In the genomic region with DNA sequence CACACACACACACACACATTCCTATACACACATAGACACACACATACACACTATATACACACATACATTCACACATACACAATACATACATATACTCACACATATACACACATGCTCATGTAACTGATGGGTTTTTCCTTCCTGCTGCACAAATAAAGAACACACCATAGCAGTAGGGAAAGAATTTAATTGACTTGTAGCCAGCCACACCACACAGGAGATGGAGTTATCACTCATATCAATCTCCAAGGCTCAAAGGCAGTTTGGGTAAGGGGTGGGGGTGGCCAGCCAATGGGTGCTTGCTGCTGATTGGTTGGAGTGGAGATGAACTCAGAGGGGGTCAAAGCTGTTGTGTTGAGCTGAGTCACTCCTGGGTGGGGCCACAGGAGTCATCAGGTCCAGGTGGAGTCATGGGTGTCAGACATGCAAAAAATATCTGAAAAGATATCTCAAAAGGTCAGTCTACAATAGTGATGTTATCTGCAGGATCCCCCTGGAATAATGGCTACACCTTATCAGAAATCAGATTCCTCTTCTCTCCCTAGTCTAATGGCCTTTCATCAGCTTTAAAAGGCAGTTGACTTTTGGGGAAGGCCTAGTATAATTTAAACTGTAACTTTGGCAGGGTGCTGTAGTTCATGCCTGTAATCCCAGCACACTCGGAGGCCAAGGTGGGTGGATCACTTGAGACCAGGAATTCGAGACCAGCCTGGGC, we compare ENCODE assay signal across 11 cellular contexts. TPM values are rescaled to one million over a fixed set of nuclear protein-coding genes. Genes with fewer than 3 reads are reported as not detected.
DNase-seq lines count a peak whose midpoint lies in the region; ATAC-seq lines count a peak whose summit lies in the region.
"Had no signal": no experiment of that assay in that cellular context is flagged by ENCODE, and none has a peak within 500 bp of the region (broad histone marks: within the 10 kb centered on the region; RNA-seq: fewer than 3 reads in every experiment).

No MANE protein-coding gene starts in this region.

- H3K36me3 Mint-ChIP-seq in CD4-positive, CD25-positive, alpha-beta regulatory T cell = no peaks in the 10 kb centered on the region

- ATAC-seq in CD4-positive, CD25-positive, alpha-beta regulatory T cell (ENCODE audit: low read depth in 2 of 2) = peak; percentile 63 to 74
- ATAC-seq in activated CD4-positive, CD25-positive, alpha-beta regulatory T cell treated with anti-CD3 and anti-CD28 coated beads, Interleukin-2, amount 50 U/mL, for 24 hours = peak; percentile 93 to 96
- ATAC-seq in GM18520 (IDR thresholded peaks at IDR 0.05; ENCODE audit: unreplicated experiment) (no peak), GM18858 (IDR thresholded peaks at IDR 0.05; ENCODE audit: unreplicated experiment) (no peak), left ventricle myocardium superior (no peak)
- ATAC-seq: left lung, SK-N-SH treated with all-trans-retinoic acid at 6 μM for 48 hours had no signal

- H3K9me3 Mint-ChIP-seq in CD4-positive, CD25-positive, alpha-beta regulatory T cell = no peaks in the 10 kb centered on the region

- intact Hi-C loops in left ventricle myocardium superior (cut with micrococcal nuclease) = no loop called here

- peak overlapping the region in 1 of 3 donors; percentile 32 for H3K27ac Mint-ChIP-seq in CD4-positive, CD25-positive, alpha-beta regulatory T cell

- H3K4me1 Mint-ChIP-seq in CD4-positive, CD25-positive, alpha-beta regulatory T cell = peaks cover 6 to 10% (median 8%) of the 10 kb centered on the region in 4 donors

- peaks cover 10% of the 10 kb centered on the region for H3K4me1 ChIP-seq in CD4-positive, CD25-positive, alpha-beta regulatory T cell (ENCODE audit: control insufficient read depth, insufficient read depth, low read length, poor library complexity, severe bottlenecking)

- H3K9me3 ChIP-seq in CD4-positive, CD25-positive, alpha-beta regulatory T cell (ENCODE audit: control insufficient read depth in 2 of 2, low read length in 2 of 2) = no peaks in the 10 kb centered on the region
- H3K9me3 ChIP-seq: left lung, thoracic aorta had no signal

- peak in 1 of 3 donors; percentile 70 for DNase-seq in CD4-positive, CD25-positive, alpha-beta regulatory T cell
- peak; percentile 46 for DNase-seq in HK-2 (ENCODE audit: unreplicated experiment)
- peak; percentile 77 for DNase-seq in kidney tubule cell (ENCODE audit: low spot score)
- DNase-seq in DMS79 (lab: John Stamatoyannopoulos, UW) = no peak
- no peak for DNase-seq in left ventricle myocardium superior

- no peak overlapping the region for H3K27ac ChIP-seq in CD4-positive, CD25-positive, alpha-beta regulatory T cell (ENCODE audit: insufficient read depth, low read length, poor library complexity, severe bottlenecking)
- H3K27ac ChIP-seq: left lung, thoracic aorta had no signal

- no peak overlapping the region for H3K4me3 ChIP-seq in CD4-positive, CD25-positive, alpha-beta regulatory T cell (ENCODE audit: low read depth, low read length)
- H3K4me3 ChIP-seq: left lung, thoracic aorta had no signal

- no peaks in the 10 kb centered on the region for H3K36me3 ChIP-seq in CD4-positive, CD25-positive, alpha-beta regulatory T cell (ENCODE audit: control insufficient read depth, insufficient read depth, low read length)
- H3K36me3 ChIP-seq: left lung, thoracic aorta had no signal

- no peak overlapping the region for H3K4me3 Mint-ChIP-seq in CD4-positive, CD25-positive, alpha-beta regulatory T cell

- no peaks in the 10 kb centered on the region for H3K27me3 Mint-ChIP-seq in CD4-positive, CD25-positive, alpha-beta regulatory T cell

- H3K27me3 ChIP-seq in CD4-positive, CD25-positive, alpha-beta regulatory T cell (ENCODE audit: control insufficient read depth, insufficient read depth, low read length) = no peaks in the 10 kb centered on the region
- H3K27me3 ChIP-seq: left lung had no signal

RNA-seq across cellular contexts. Expression of a gene that starts 46.1 kb away (rescaled TPM):
- 181 TPM for total RNA-seq in CD4-positive, CD25-positive, alpha-beta regulatory T cell
- 100 to 1,000 TPM; 176 to 280 (median 191) TPM for polyA plus RNA-seq in CD4-positive, CD25-positive, alpha-beta regulatory T cell
- total RNA-seq in left ventricle myocardium superior = 47.9 TPM

Comparison
In these comparisons a context has a peak if more than half of its experiments do, and no peak if none do; other contexts are left out.
1. ATAC-seq: peak in CD4-positive, CD25-positive, alpha-beta regulatory T cell (2 of 2) and activated CD4-positive, CD25-positive, alpha-beta regulatory T cell treated with anti-CD3 and anti-CD28 coated beads, Interleukin-2, amount 50 U/mL, for 24 hours (2 of 2); none in GM18520 (single experiment), GM18858 (single experiment) and left ventricle myocardium superior (single experiment).
2. DNase-seq: peak in HK-2 (single experiment) and kidney tubule cell (single experiment); none in DMS79 (single experiment) and left ventricle myocardium superior (single experiment).